ENCODE assay signal across 9 cellular contexts in genomic region chr10:106711313-106711906, GRCh38.
A peak's percentile ranks its signal among the peaks of the same experiment; 100 is the strongest.
DNase-seq lines count a peak whose midpoint lies in the region; ATAC-seq and TF ChIP-seq lines count a peak whose summit lies in the region.
"Had no signal": no experiment of that assay in that cellular context is flagged by ENCODE, and none has a peak within 500 bp of the region (broad histone marks: within the 10 kb centered on the region; RNA-seq: fewer than 3 reads in every experiment).

No MANE protein-coding gene starts in this region.

- H3K27me3 ChIP-seq in SU-DHL-6 (ENCODE audit: low read length) = no peaks in the 10 kb centered on the region
- H3K27me3 ChIP-seq: BLaER1 had no signal

- H3K4me3 ChIP-seq in SU-DHL-6 (ENCODE audit: insufficient read depth, low read length, poor library complexity, severe bottlenecking) (no peak overlapping the region), fibroblast of mammary gland (ENCODE audit: control insufficient read depth, low read depth, low read length) (no peak overlapping the region)
- H3K4me3 ChIP-seq: BLaER1 had no signal

- no peak overlapping the region for H2AFZ ChIP-seq in SU-DHL-6 (ENCODE audit: low read depth, low read length, severe bottlenecking)

- no peaks in the 10 kb centered on the region for H3F3A ChIP-seq in SU-DHL-6 (ENCODE audit: insufficient read depth)

- H3K36me3 ChIP-seq in SU-DHL-6 (ENCODE audit: low read length) = no peaks in the 10 kb centered on the region
- H3K36me3 ChIP-seq: BLaER1 had no signal

- TF ChIP-seq CTCF in SU-DHL-6 (IDR thresholded peaks at IDR 0.05; ENCODE audit: insufficient read depth, low read length, poor library complexity, severe bottlenecking) = peak; percentile 51
- TF ChIP-seq CTCF in fibroblast of mammary gland (conservative IDR thresholded peaks at IDR 0.05; ENCODE audit: control insufficient read depth, insufficient read depth, low read depth, low read length) = peak; percentile 75

- no peaks in the 10 kb centered on the region for H3K79me2 ChIP-seq in SU-DHL-6 (ENCODE audit: insufficient read depth, low read length)

- ATAC-seq in GM21390 (IDR thresholded peaks at IDR 0.05; ENCODE audit: unreplicated experiment) (peak; percentile 79), HG03521 (IDR thresholded peaks at IDR 0.05; ENCODE audit: unreplicated experiment) (peak; percentile 64)

- no peak overlapping the region for H3K4me2 ChIP-seq in SU-DHL-6 (ENCODE audit: low read depth, low read length, poor library complexity, severe bottlenecking)
- H3K4me2 ChIP-seq: BLaER1 had no signal

- no peaks in the 10 kb centered on the region for H3K9me3 ChIP-seq in SU-DHL-6 (ENCODE audit: insufficient read depth, low read length)
- H3K9me3 ChIP-seq: BLaER1 had no signal

- H4K20me1 ChIP-seq in SU-DHL-6 (ENCODE audit: low read depth, low read length) = no peaks in the 10 kb centered on the region
- H4K20me1 ChIP-seq: BLaER1 had no signal

- H3K27ac ChIP-seq in SU-DHL-6 (ENCODE audit: low read depth, low read length) = no peak overlapping the region
- H3K27ac ChIP-seq: BLaER1 had no signal

- no peaks in the 10 kb centered on the region for H3K9me2 ChIP-seq in SU-DHL-6 (replicated peaks; ENCODE audit: insufficient read depth, low read length)

- no peak overlapping the region for H3K9ac ChIP-seq in SU-DHL-6 (ENCODE audit: low read length)
- H3K9ac ChIP-seq: BLaER1 had no signal

- DNase-seq in NCI-H146 (lab: John Stamatoyannopoulos, UW) = peak; percentile 15
- DNase-seq in NCI-H146 treated with DMSO at 0.1 percent for 48 hours (lab: John Stamatoyannopoulos, UW; ENCODE audit: unreplicated experiment) = no peak
- peak; percentile 24 for DNase-seq in fibroblast of mammary gland (ENCODE audit: low read depth)
- DNase-seq in pons (ENCODE audit: low spot score) = peak; percentile 22
- DNase-seq in epidermal melanocyte (ENCODE audit: insufficient read length, low spot score) = no peak

Comparison
In these comparisons a context has a peak if more than half of its experiments do, and no peak if none do; other contexts are left out.
1. DNase-seq: peak in NCI-H146 (single experiment), fibroblast of mammary gland (single experiment) and pons (single experiment); none in NCI-H146 treated with DMSO at 0.1 percent for 48 hours (single experiment) and epidermal melanocyte (single experiment).